In genomic region chr2:134782792-134783191, GRCh38 we compare ENCODE assay signal across 8 cellular contexts. TPM values are rescaled to one million over a fixed set of nuclear protein-coding genes. Genes with fewer than 3 reads are reported as not detected.
A peak's percentile ranks its signal among the peaks of the same experiment; 100 is the strongest.
DNase-seq lines count a peak whose midpoint lies in the region; ATAC-seq, FAIRE-seq and TF ChIP-seq lines count a peak whose summit lies in the region.

No MANE protein-coding gene starts in this region.

- in situ Hi-C loops in GM13977 (cut with MboI; ENCODE audit: low pct_unique_long_range_greater_than_20kb, low sequenced_read_pairs, unreplicated experiment): no loop called here

- H3K9me3 ChIP-seq in hepatocyte (ENCODE audit: low read depth) (no peaks in the 10 kb centered on the region), tibial nerve (peaks cover 0 to 4% (median 0%) of the 10 kb centered on the region in 4 donors), small intestine (ENCODE audit: control insufficient read depth, low read depth) (no peaks in the 10 kb centered on the region)

- WGBS in hepatocyte (ENCODE audit: low lambda C conversion rate, missing lambda C conversion rate): 21% methylated on average over 3 of the region's 3 CpGs
- WGBS in tibial nerve, 2 donors: 30 to 49% methylated on average over 3 of the region's 3 CpGs
- 27 to 61% (median 44%) methylated on average over 3 of the region's 3 CpGs for WGBS in small intestine, 3 donors

- no peak for TF ChIP-seq EP300 in tibial nerve (IDR thresholded peaks at IDR 0.05)

- H3K9me2 ChIP-seq in hepatocyte (replicated peaks; ENCODE audit: insufficient read depth): no peaks in the 10 kb centered on the region

- peak; percentile 75 for ATAC-seq in HG02852 (IDR thresholded peaks at IDR 0.05; ENCODE audit: unreplicated experiment)

- H3K4me3 ChIP-seq in hepatocyte: no peak overlapping the region
- H3K4me3 ChIP-seq in tibial nerve: no peak overlapping the region
- no peak overlapping the region for H3K4me3 ChIP-seq in small intestine (ENCODE audit: low read depth in 1 of 2, low read length in 2 of 2)

- H4K20me1 ChIP-seq in hepatocyte (ENCODE audit: insufficient read depth, poor library complexity, severe bottlenecking): no peaks in the 10 kb centered on the region

- TF ChIP-seq CTCF in GM13977 (IDR thresholded peaks at IDR 0.05; ENCODE audit: extremely low read depth, insufficient read depth, missing control alignments) (peak; percentile 60), hepatocyte (IDR thresholded peaks at IDR 0.05; ENCODE audit: poor library complexity) (peak; percentile 60), tibial nerve (IDR thresholded peaks at IDR 0.05) (no peak)

- no peak overlapping the region for H2AFZ ChIP-seq in hepatocyte

- no peak overlapping the region for H3K4me2 ChIP-seq in hepatocyte

- H3K4me1 ChIP-seq in hepatocyte (ENCODE audit: insufficient read depth): no peaks in the 10 kb centered on the region
- H3K4me1 ChIP-seq in tibial nerve: no peaks in the 10 kb centered on the region
- no peaks in the 10 kb centered on the region for H3K4me1 ChIP-seq in small intestine (ENCODE audit: control insufficient read depth in 2 of 2, insufficient read depth in 1 of 2, low read depth in 1 of 2, low read length in 1 of 2)

- FAIRE-seq in frontal cortex (lab: Jason Lieb, UNC): no peak
- no peak for FAIRE-seq in small intestine (lab: Jason Lieb, UNC)

- H3K27ac ChIP-seq in hepatocyte (no peak overlapping the region), tibial nerve (no peak overlapping the region), small intestine (ENCODE audit: low read depth in 1 of 2, low read length in 1 of 2) (no peak overlapping the region)

- peak; percentile 49 for DNase-seq in GM13977 (ENCODE audit: low spot score)
- peak; percentile 42 for DNase-seq in NOMO-1 treated with dmso at 0.1 percent for 144 hours (lab: John Stamatoyannopoulos, UW; ENCODE audit: unreplicated experiment)
- DNase-seq in hepatocyte (ENCODE audit: low spot score): peak; percentile 70
- no peak for DNase-seq in tibial nerve (ENCODE audit: low spot score in 2 of 2)
- DNase-seq in frontal cortex (ENCODE audit: low spot score in 2 of 2): no peak
- DNase-seq in activated naive CD4-positive, alpha-beta T cell treated with Interleukin-2 at 50 U/mL for 16 hours: no peak
- DNase-seq in small intestine: no peak

- H3K27me3 ChIP-seq in hepatocyte: no peaks in the 10 kb centered on the region
- no peaks in the 10 kb centered on the region for H3K27me3 ChIP-seq in tibial nerve
- H3K27me3 ChIP-seq in small intestine (ENCODE audit: control insufficient read depth in 2 of 2, insufficient read depth in 2 of 2, low read length in 2 of 2): no peaks in the 10 kb centered on the region

- TF ChIP-seq POLR2A in tibial nerve (IDR thresholded peaks at IDR 0.05): no peak

- H3K79me2 ChIP-seq in hepatocyte: no peaks in the 10 kb centered on the region

- H3K36me3 ChIP-seq in hepatocyte (replicated peaks; ENCODE audit: insufficient read depth, low read depth) (no peaks in the 10 kb centered on the region), tibial nerve (no peaks in the 10 kb centered on the region), small intestine (ENCODE audit: control insufficient read depth in 2 of 2, insufficient read depth in 2 of 2, low read length in 2 of 2) (no peaks in the 10 kb centered on the region)

RNA-seq across cellular contexts. Expression of gene ACMSD, which starts 55.6 kb away (rescaled TPM):
- total RNA-seq in hepatocyte (6.5 and 8.6 TPM in 2 replicates), tibial nerve (not detected), frontal cortex (not detected)
- polyA plus RNA-seq in hepatocyte (3.6 and 6.7 TPM in 2 replicates), small intestine (not detected)

Comparison
In these comparisons a context has a peak if more than half of its experiments do, and no peak if none do; other contexts are left out.
1. DNase-seq: peak in GM13977 (single experiment), NOMO-1 treated with dmso at 0.1 percent for 144 hours (single experiment) and hepatocyte (single experiment); none in tibial nerve (0 of 2), frontal cortex (0 of 2), activated naive CD4-positive, alpha-beta T cell treated with Interleukin-2 at 50 U/mL for 16 hours (single experiment) and small intestine (single experiment).
2. CTCF ChIP-seq: peak in GM13977 (single experiment) and hepatocyte (single experiment); none in tibial nerve (0 of 5).